Comparison of ENCODE assay signal across 8 cellular contexts in genomic region chr1:150971583-150972416, GRCh38. TPM values are rescaled to one million over a fixed set of nuclear protein-coding genes. Genes with fewer than 3 reads are reported as not detected.
DNase-seq lines count a peak whose midpoint lies in the region; ATAC-seq, FAIRE-seq and TF ChIP-seq lines count a peak whose summit lies in the region.

No MANE protein-coding gene starts in this region.

- DNase-seq in CD14-positive monocyte (ENCODE audit: low spot score) (peak; percentile 63), MM.1S (no peak), naive B cell (no peak), BE2C (no peak), T-helper 9 cell (no peak), D721Med (ENCODE audit: insufficient read length, low spot score) (no peak)

- H3K36me3 Mint-ChIP-seq in CD14-positive monocyte (peaks cover 23 to 31% of the 10 kb centered on the region in 2 donors), naive B cell (peaks cover under 1 to 1% of the 10 kb centered on the region in 2 donors)
- peaks cover 49% of the 10 kb centered on the region for H3K36me3 Mint-ChIP-seq in dendritic cell treated with granulocyte-macrophage colony-stimulating factor and Interleukin-4, amounts not matched to agents 40 ng/mL and 50 ng/mL, for 4 days (ENCODE audit: low read depth)

- no peaks in the 10 kb centered on the region for H3K9me3 ChIP-seq in MM.1S (replicated peaks; ENCODE audit: insufficient read depth, low read length)
- no peaks in the 10 kb centered on the region for H3K9me3 ChIP-seq in BE2C

- H3K4me3 ChIP-seq in MM.1S (ENCODE audit: low read length) (no peak overlapping the region), BE2C (ENCODE audit: low read depth, low read length) (no peak overlapping the region)

- peaks cover 60% of the 10 kb centered on the region for H3K4me1 Mint-ChIP-seq in CD14-positive monocyte
- peaks cover 69% of the 10 kb centered on the region for H3K4me1 Mint-ChIP-seq in dendritic cell treated with granulocyte-macrophage colony-stimulating factor and Interleukin-4, amounts not matched to agents 40 ng/mL and 50 ng/mL, for 4 days (ENCODE audit: low read depth)
- peaks cover 38 to 48% (median 40%) of the 10 kb centered on the region in 3 donors for H3K4me1 Mint-ChIP-seq in naive B cell

- H3K27me3 ChIP-seq in MM.1S (replicated peaks; ENCODE audit: insufficient read depth, low read length) (no peaks in the 10 kb centered on the region), BE2C (no peaks in the 10 kb centered on the region)

- H3K4me1 ChIP-seq in MM.1S (ENCODE audit: low read length) = peaks cover 19% of the 10 kb centered on the region
- H3K4me1 ChIP-seq in BE2C = peaks cover 20% of the 10 kb centered on the region

- peaks cover 13% of the 10 kb centered on the region for H3K36me3 ChIP-seq in MM.1S (replicated peaks; ENCODE audit: insufficient read depth, low read length)
- H3K36me3 ChIP-seq in BE2C = peaks cover 27% of the 10 kb centered on the region

- intact Hi-C loops in CD14-positive monocyte (cut with micrococcal nuclease) = loop anchor here (5.0 to 10.0 kb wide), 3 partner anchors 36 to 207 kb away; partner anchors contain the start of genes CTSS (in 1 of the 2), MINDY1 (in 1 of the 2), PRUNE1 (in 1 of the 2) and SETDB1 (in 1 of the 2)
- intact Hi-C loops in dendritic cell treated with granulocyte-macrophage colony-stimulating factor and Interleukin-4, amounts not matched to agents 40 ng/mL and 50 ng/mL, for 4 days (cut with micrococcal nuclease) = loop anchor here (10.0 kb wide), 2 partner anchors 207 to 607 kb away; partner anchors contain the start of genes CTSS and RPRD2

- 0 out of 2 replicates have a peak, but pooled peaks cover 6% of the 10 kb centered on the region for H4K20me1 ChIP-seq in MM.1S (ENCODE audit: insufficient read depth, low read length)

- no peak overlapping the region for H3K9ac ChIP-seq in MM.1S (ENCODE audit: low read length)

- H3F3A ChIP-seq in MM.1S (ENCODE audit: insufficient read depth, low read length) = peaks cover 9% of the 10 kb centered on the region; the same call in 1 of the 2 replicates

- H3K4me3 Mint-ChIP-seq in CD14-positive monocyte (peak overlapping the region; percentile 86 to 90), naive B cell (peak overlapping the region; percentile 68 to 94 (median 84))
- peak overlapping the region; percentile 85 for H3K4me3 Mint-ChIP-seq in dendritic cell treated with granulocyte-macrophage colony-stimulating factor and Interleukin-4, amounts not matched to agents 40 ng/mL and 50 ng/mL, for 4 days

- H3K27me3 Mint-ChIP-seq in CD14-positive monocyte (ENCODE audit: low read depth in 3 of 3) (no peaks in the 10 kb centered on the region), naive B cell (no peaks in the 10 kb centered on the region)
- no peaks in the 10 kb centered on the region for H3K27me3 Mint-ChIP-seq in dendritic cell treated with granulocyte-macrophage colony-stimulating factor and Interleukin-4, amounts not matched to agents 40 ng/mL and 50 ng/mL, for 4 days

- no peak overlapping the region for H2AFZ ChIP-seq in MM.1S (ENCODE audit: low read length)

- H3K9me2 ChIP-seq in MM.1S (replicated peaks; ENCODE audit: insufficient read depth, low read length) = no peaks in the 10 kb centered on the region

- peak overlapping the region; percentile 86; the same call in 1 of the 2 replicates for H3K4me2 ChIP-seq in MM.1S (ENCODE audit: low read depth, low read length)

- TF ChIP-seq CTCF in CD14-positive monocyte (IDR thresholded peaks at IDR 0.05) = peak; percentile 48
- TF ChIP-seq CTCF in MM.1S (IDR thresholded peaks at IDR 0.05; ENCODE audit: low read length) = peak; percentile 16; the same call in 1 of the 2 replicates
- TF ChIP-seq CTCF in BE2C (IDR thresholded peaks at IDR 0.05; ENCODE audit: low read depth, low read length) = no peak
- no peak for TF ChIP-seq CTCF in D721Med (IDR thresholded peaks at IDR 0.05; ENCODE audit: insufficient read depth, missing control alignments)

- H3K79me2 ChIP-seq in MM.1S (ENCODE audit: low read length) = peaks cover 70% of the 10 kb centered on the region

- H3K27ac Mint-ChIP-seq in CD14-positive monocyte = peak overlapping the region; percentile 59 to 90 (median 81)
- peak overlapping the region; percentile 82 for H3K27ac Mint-ChIP-seq in dendritic cell treated with granulocyte-macrophage colony-stimulating factor and Interleukin-4, amounts not matched to agents 40 ng/mL and 50 ng/mL, for 4 days
- peak overlapping the region in 4 of 6 donors; percentile 33 to 87 (median 86) for H3K27ac Mint-ChIP-seq in naive B cell

- no peak overlapping the region for H3K27ac ChIP-seq in MM.1S (ENCODE audit: low read length)

- no peak for FAIRE-seq in D721Med (lab: Jason Lieb, UNC)

- ATAC-seq in naive B cell (ENCODE audit: low read depth in 2 of 2) (no peak), GM19395 (IDR thresholded peaks at IDR 0.05; ENCODE audit: unreplicated experiment) (no peak)

- no peaks in the 10 kb centered on the region for H3K9me3 Mint-ChIP-seq in CD14-positive monocyte
- H3K9me3 Mint-ChIP-seq in dendritic cell treated with granulocyte-macrophage colony-stimulating factor and Interleukin-4, amounts not matched to agents 40 ng/mL and 50 ng/mL, for 4 days = no peaks in the 10 kb centered on the region
- no peaks in the 10 kb centered on the region for H3K9me3 Mint-ChIP-seq in naive B cell

RNA-seq across cellular contexts. Expression of gene CERS2, which starts 2.8 kb away (rescaled TPM):
- polyA plus RNA-seq in CD14-positive monocyte = 100 to 1,000 TPM; 200 to 224 TPM
- polyA plus RNA-seq in naive B cell (ENCODE audit: low read depth in 6 of 6) = 100 to 1,000 TPM in 4 of 6 donors, 10 to 100 TPM in 2; 95.5 to 127 (median 115) TPM
- 174 TPM for polyA plus RNA-seq in BE2C (2012; ENCODE audit: insufficient read depth, insufficient read length, low read depth)

RNA-seq across cellular contexts. Expression of gene ANXA9, which starts 10.3 kb away (rescaled TPM):
- polyA plus RNA-seq in CD14-positive monocyte (1 to 10 TPM in 1 of 2 donors, under 1 TPM in 1; 0.28 to 1.4 TPM), naive B cell (ENCODE audit: low read depth in 6 of 6) (under 1 TPM in 2 of 6 donors, not detected in 4; 0.13 to 0.42 TPM)
- 1.2 TPM for polyA plus RNA-seq in BE2C (2012; ENCODE audit: insufficient read depth, insufficient read length, low read depth)

RNA-seq across cellular contexts. Expression of gene MINDY1, which starts 34.9 kb away (rescaled TPM):
- 10 to 100 TPM; 11.5 to 13.2 TPM for polyA plus RNA-seq in CD14-positive monocyte
- 1 to 10 TPM; 2.4 to 8.8 (median 3.5) TPM for polyA plus RNA-seq in naive B cell (ENCODE audit: low read depth in 6 of 6)
- polyA plus RNA-seq in BE2C (2012; ENCODE audit: insufficient read depth, insufficient read length, low read depth) = 11.1 TPM

RNA-seq across cellular contexts. Expression of gene PRUNE1, which starts 36.4 kb away (rescaled TPM):
- polyA plus RNA-seq in CD14-positive monocyte = 10 to 100 TPM; 22.6 to 22.8 TPM
- polyA plus RNA-seq in naive B cell (ENCODE audit: low read depth in 6 of 6) = 10 to 100 TPM; 40.2 to 89.9 (median 48.7) TPM
- 19.6 TPM for polyA plus RNA-seq in BE2C (2012; ENCODE audit: insufficient read depth, insufficient read length, low read depth)

RNA-seq across cellular contexts. Expression of gene SETDB1, which starts 45.6 kb away (rescaled TPM):
- 10 to 100 TPM; 13.9 to 15.5 TPM for polyA plus RNA-seq in CD14-positive monocyte
- 10 to 100 TPM; 16.5 to 30.5 (median 22.6) TPM for polyA plus RNA-seq in naive B cell (ENCODE audit: low read depth in 6 of 6)
- 88.7 TPM for polyA plus RNA-seq in BE2C (2012; ENCODE audit: insufficient read depth, insufficient read length, low read depth)

Comparison
In these comparisons a context has a peak if more than half of its experiments do, and no peak if none do; other contexts are left out.
1. CTCF ChIP-seq: peak in CD14-positive monocyte (single experiment) and MM.1S (single experiment); none in BE2C (single experiment) and D721Med (single experiment).
2. Peak in every context shown above with its lines, with median percentiles within 50 percentile points of each other: H3K27ac Mint-ChIP-seq and H3K4me3 Mint-ChIP-seq.